Comparison of ENCODE assay signal across 10 cellular contexts in the genomic region with DNA sequence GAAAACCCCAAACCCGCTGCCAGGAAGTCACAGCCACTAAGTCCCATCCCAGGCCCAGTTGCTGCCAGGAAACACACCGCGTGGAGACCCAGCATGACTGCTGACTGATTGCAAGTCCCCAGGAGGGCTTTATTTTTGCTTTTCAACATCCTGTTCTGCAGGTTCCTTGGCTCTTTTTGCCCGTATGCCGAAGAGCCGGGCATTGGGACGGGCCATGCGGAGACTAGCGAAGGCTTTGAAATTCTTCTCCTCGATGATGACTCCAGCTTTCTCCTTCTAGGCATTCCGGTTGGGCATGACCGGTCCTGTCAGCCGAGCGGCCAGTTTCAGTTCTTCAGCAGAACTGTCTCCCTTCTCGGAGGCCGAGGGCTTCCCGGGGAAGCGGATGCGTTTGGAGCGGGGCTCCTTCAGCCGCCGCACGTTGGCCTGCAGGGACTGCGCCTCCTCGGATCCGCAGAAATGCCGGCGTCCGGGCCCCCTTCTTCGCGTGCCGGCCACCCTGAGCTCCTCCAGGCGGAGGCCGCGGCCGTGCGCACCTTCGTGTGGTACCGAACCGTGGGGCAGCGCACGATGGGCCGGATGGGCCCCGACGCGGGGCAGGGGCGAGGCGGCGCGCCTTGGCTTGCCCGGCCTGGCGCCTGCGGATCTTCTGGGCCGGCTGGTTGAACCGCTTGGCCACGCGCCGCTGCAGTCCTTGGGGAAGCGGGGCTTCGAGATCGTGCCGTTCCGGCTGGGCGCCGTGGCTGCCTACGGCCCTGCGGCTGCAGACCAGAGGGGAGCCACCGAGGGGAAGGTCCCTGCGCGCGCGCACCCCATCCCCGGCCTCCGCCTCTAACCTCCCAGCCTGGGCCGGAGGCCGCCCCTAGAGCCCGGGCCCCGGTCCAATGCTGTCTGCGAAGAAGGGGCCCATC. TPM values are rescaled to one million over a fixed set of nuclear protein-coding genes. Genes with fewer than 3 reads are reported as not detected.
DNase-seq lines count a peak whose midpoint lies in the region; ATAC-seq and TF ChIP-seq lines count a peak whose summit lies in the region.
"Had no signal": no experiment of that assay in that cellular context is flagged by ENCODE, and none has a peak within 500 bp of the region (broad histone marks: within the 10 kb centered on the region; RNA-seq: fewer than 3 reads in every experiment).

No MANE protein-coding gene starts in this region.

- H4K91ac ChIP-seq in IMR-90 (ENCODE audit: insufficient read depth, low read depth, low read length), result no peak overlapping the region

- dilution Hi-C loops in IMR-90 (cut with HindIII; ENCODE audit: low sequenced_read_pairs, unreplicated experiment), result no loop called here

- H3K79me2 ChIP-seq in neural progenitor cell (ENCODE audit: low read depth), result no peaks in the 10 kb centered on the region

- no peak overlapping the region for H3K27ac Mint-ChIP-seq in neural progenitor cell
- H3K27ac Mint-ChIP-seq: brain had no signal

- TF ChIP-seq CTCF in IMR-90 (conservative IDR thresholded peaks at IDR 0.05; ENCODE audit: low read depth, low read length) (no peak), esophagus muscularis mucosa (IDR thresholded peaks at IDR 0.05) (no peak), neural progenitor cell (IDR thresholded peaks at IDR 0.05) (no peak)

- TF ChIP-seq POLR2A in IMR-90 (IDR thresholded peaks at IDR 0.05; ENCODE audit: low read depth, low read length) (no peak), esophagus muscularis mucosa (IDR thresholded peaks at IDR 0.05; ENCODE audit: low read depth) (no peak)

- H3K79me1 ChIP-seq in IMR-90 (ENCODE audit: low read depth in 1 of 2, low read length in 2 of 2), result no peaks in the 10 kb centered on the region

- H2AK5ac ChIP-seq in IMR-90 (ENCODE audit: low read depth, low read length), result no peak overlapping the region

- 14% methylated on average over 63 of the region's 79 CpGs; no CpG with 5 or more reads in 1 of the 2 experiments for WGBS in IMR-90 (ENCODE audit: extremely low coverage in 2 of 2, insufficient read length in 1 of 2), 2 experiments
- WGBS in esophagus muscularis mucosa, result 13% methylated on average over 30 of the region's 79 CpGs

- H3K36me3 Mint-ChIP-seq in neural progenitor cell, result peaks cover 2% of the 10 kb centered on the region

- no peak overlapping the region for H4K5ac ChIP-seq in IMR-90 (ENCODE audit: low read depth, low read length)

- POLR2A ChIA-PET in IMR-90 (lab: Charles Lee; ENCODE audit: unreplicated experiment), result no interaction called here

- no peak overlapping the region for H3K23ac ChIP-seq in IMR-90 (ENCODE audit: low read depth, low read length)

- H3K4ac ChIP-seq in IMR-90 (ENCODE audit: low read depth, low read length), result no peak overlapping the region

- H2AFZ ChIP-seq in IMR-90 (replicated peaks; ENCODE audit: low read length, poor library complexity), result peak overlapping the region; percentile 75
- H2AFZ ChIP-seq in neural progenitor cell (replicated peaks), result peak overlapping the region; percentile 91

- H3K4me3 ChIP-seq in IMR-90 (ENCODE audit: insufficient read depth, low read depth, low read length), result no peak overlapping the region; the same call in 1 of the 2 replicates
- peak overlapping the region; percentile 42 to 52 (median 46) for H3K4me3 ChIP-seq in esophagus muscularis mucosa
- no peak overlapping the region for H3K4me3 ChIP-seq in neural progenitor cell

- H3K27ac ChIP-seq in IMR-90 (ENCODE audit: insufficient read depth, low read length) (no peak overlapping the region), esophagus muscularis mucosa (replicated peaks in 1 of 4) (no peak overlapping the region), neural progenitor cell (no peak overlapping the region)

- H3K14ac ChIP-seq in IMR-90 (replicated peaks; ENCODE audit: low read depth, low read length), result no peak overlapping the region

- H3K4me3 Mint-ChIP-seq in neural progenitor cell, result no peak overlapping the region

- ATAC-seq in IMR-90 (ENCODE audit: low read depth) (peak; percentile 66), GM21360 (IDR thresholded peaks at IDR 0.05; ENCODE audit: unreplicated experiment) (no peak), GM19023 (IDR thresholded peaks at IDR 0.05; ENCODE audit: unreplicated experiment) (no peak), HG03175 (IDR thresholded peaks at IDR 0.05; ENCODE audit: unreplicated experiment) (no peak), GM21526 (IDR thresholded peaks at IDR 0.05; ENCODE audit: low FRiP score, unreplicated experiment) (no peak)

- H3K9ac ChIP-seq in IMR-90 (ENCODE audit: low read depth, low read length) (no peak overlapping the region), neural progenitor cell (no peak overlapping the region)

- CTCF ChIA-PET in IMR-90 (lab: Yijun Ruan, JAX), result interaction anchor here (0.7 kb wide), 1 partner anchor 1547 kb away, joined by 3 read pairs; no protein-coding TSS in a partner anchor

- intact Hi-C loops in IMR-90 (cut with micrococcal nuclease), result no loop called here
- intact Hi-C loops in esophagus muscularis mucosa (cut with DNase I), result no loop called here

- H3K4me1 ChIP-seq in IMR-90 (ENCODE audit: control insufficient read depth, insufficient read depth, low read length) (no peaks in the 10 kb centered on the region), esophagus muscularis mucosa (peaks cover 6 to 11% (median 9%) of the 10 kb centered on the region in 4 donors), neural progenitor cell (no peaks in the 10 kb centered on the region)

- H3K27me3 ChIP-seq in IMR-90 (ENCODE audit: control insufficient read depth, insufficient read depth, low read length), result no peaks in the 10 kb centered on the region
- H3K27me3 ChIP-seq in esophagus muscularis mucosa, result peaks cover 0 to 27% (median 4%) of the 10 kb centered on the region in 4 donors
- H3K27me3 ChIP-seq in neural progenitor cell, result peaks cover 6% of the 10 kb centered on the region

- no peak overlapping the region for H2BK15ac ChIP-seq in IMR-90 (ENCODE audit: low read depth, low read length)

- no peak overlapping the region for H2AK9ac ChIP-seq in IMR-90 (replicated peaks; ENCODE audit: low read depth, low read length, poor library complexity)

- H2BK20ac ChIP-seq in IMR-90 (ENCODE audit: low read depth, low read length), result no peak overlapping the region

- no peak overlapping the region for H2BK120ac ChIP-seq in IMR-90 (ENCODE audit: low read depth, low read length)

- H3K9me1 ChIP-seq in IMR-90 (ENCODE audit: insufficient read depth, low read length), result no peaks in the 10 kb centered on the region

- no peak overlapping the region for H3K56ac ChIP-seq in IMR-90 (ENCODE audit: extremely low read depth, insufficient read depth, low read length)

- H3F3A ChIP-seq in neural progenitor cell (ENCODE audit: low read depth), result peaks cover 4% of the 10 kb centered on the region

- H4K20me1 ChIP-seq in IMR-90 (ENCODE audit: insufficient read depth, low read length) (no peaks in the 10 kb centered on the region), neural progenitor cell (ENCODE audit: low read depth) (no peaks in the 10 kb centered on the region)

- H3K4me2 ChIP-seq in IMR-90 (ENCODE audit: low read depth, low read length) (no peak overlapping the region; the same call in 1 of the 2 replicates), neural progenitor cell (peak overlapping the region; percentile 37)

- peaks cover 5% of the 10 kb centered on the region; the same call in 1 of the 2 replicates for H3K9me3 ChIP-seq in IMR-90 (ENCODE audit: control insufficient read depth, insufficient read depth, low read length)
- H3K9me3 ChIP-seq in esophagus muscularis mucosa, result no peaks in the 10 kb centered on the region
- H3K9me3 ChIP-seq in neural progenitor cell (ENCODE audit: low read depth), result no peaks in the 10 kb centered on the region

- no peak overlapping the region for H2BK5ac ChIP-seq in IMR-90 (ENCODE audit: low read depth, low read length, poor library complexity, severe bottlenecking)

- TF ChIP-seq RAD21 in IMR-90 (IDR thresholded peaks at IDR 0.05; ENCODE audit: low read length), result no peak

- BruUV-seq in IMR-90 (replicated peaks; lab: Mats Ljungman, UMichigan), result no TSS peak

- H3K27me3 Mint-ChIP-seq in neural progenitor cell (ENCODE audit: insufficient read depth, low read depth), result peaks cover 3% of the 10 kb centered on the region

- in situ Hi-C loops in IMR-90 (cut with MboI; ENCODE audit: low sequenced_read_pairs), result no loop called here

- no peak overlapping the region for H4K8ac ChIP-seq in IMR-90 (ENCODE audit: low read depth in 2 of 2, low read length in 2 of 2)

- no peaks in the 10 kb centered on the region for H3K4me1 Mint-ChIP-seq in neural progenitor cell
- H3K4me1 Mint-ChIP-seq: brain had no signal

- TF ChIP-seq EP300 in esophagus muscularis mucosa (IDR thresholded peaks at IDR 0.05), result no peak

- peaks cover 10% of the 10 kb centered on the region for H3K9me3 Mint-ChIP-seq in neural progenitor cell

- no peak overlapping the region for H3K18ac ChIP-seq in IMR-90 (ENCODE audit: low read depth, low read length)

- no peaks in the 10 kb centered on the region for H3K36me3 ChIP-seq in IMR-90 (ENCODE audit: control insufficient read depth, insufficient read depth, low read length)
- H3K36me3 ChIP-seq in esophagus muscularis mucosa, result peaks cover 0 to 9% (median 7%) of the 10 kb centered on the region in 4 donors
- no peaks in the 10 kb centered on the region for H3K36me3 ChIP-seq in neural progenitor cell

- DNase-seq in AG20443 (ENCODE audit: low spot score) (peak; percentile 57), IMR-90 (peak; percentile 4), esophagus muscularis mucosa (ENCODE audit: extremely low spot score) (no peak), neural progenitor cell (ENCODE audit: low spot score) (peak; percentile 38)

RNA-seq across cellular contexts. Expression of a gene that starts 15.2 kb away (rescaled TPM):
- total RNA-seq in IMR-90 (2012; rRNA removed) (not detected in 2 replicates), esophagus muscularis mucosa (not detected), neural progenitor cell (ENCODE audit: low replicate concordance) (not detected in 2 replicates)
- not detected in 2 replicates for polyA plus RNA-seq in IMR-90 (2012; rRNA removed)
- polyA plus RNA-seq in IMR-90 (2012; cell fraction: cytosol; rRNA removed), result not detected in 2 replicates
- not detected in 2 replicates for polyA plus RNA-seq in IMR-90 (2012; cell fraction: nucleus; rRNA removed; ENCODE audit: low replicate concordance)
- total RNA-seq: NCI-H460 had no signal

RNA-seq across cellular contexts. Expression of a gene that starts 19.7 kb away (rescaled TPM):
- not detected in 2 replicates for total RNA-seq in IMR-90 (2012; rRNA removed)
- not detected in 2 replicates for polyA plus RNA-seq in IMR-90 (2012; rRNA removed)
- not detected in 2 replicates for polyA plus RNA-seq in IMR-90 (2012; cell fraction: cytosol; rRNA removed)
- not detected in 2 replicates for polyA plus RNA-seq in IMR-90 (2012; cell fraction: nucleus; rRNA removed; ENCODE audit: low replicate concordance)
- 1 to 10 TPM in 1 of 4 donors, not detected in 3; 1.2 TPM for total RNA-seq in esophagus muscularis mucosa
- total RNA-seq in neural progenitor cell (ENCODE audit: low replicate concordance), result not detected in 2 replicates
- total RNA-seq: NCI-H460 had no signal

RNA-seq across cellular contexts. Expression of a gene that starts 41.5 kb away (rescaled TPM):
- not detected in 2 replicates for total RNA-seq in IMR-90 (2012; rRNA removed)
- polyA plus RNA-seq in IMR-90 (2012; rRNA removed), result not detected in 2 replicates
- not detected in 2 replicates for polyA plus RNA-seq in IMR-90 (2012; cell fraction: cytosol; rRNA removed)
- polyA plus RNA-seq in IMR-90 (2012; cell fraction: nucleus; rRNA removed; ENCODE audit: low replicate concordance), result not detected in 2 replicates
- not detected for total RNA-seq in esophagus muscularis mucosa
- total RNA-seq in neural progenitor cell (ENCODE audit: low replicate concordance), result 0.71 and 1.8 TPM in 2 replicates

RNA-seq across cellular contexts. Expression of a gene that starts 55.3 kb away (rescaled TPM):
- total RNA-seq in IMR-90 (2012; rRNA removed), result not detected in 2 replicates
- polyA plus RNA-seq in IMR-90 (2012; rRNA removed), result not detected in 2 replicates
- polyA plus RNA-seq in IMR-90 (2012; cell fraction: cytosol; rRNA removed), result not detected in 2 replicates
- polyA plus RNA-seq in IMR-90 (2012; cell fraction: nucleus; rRNA removed; ENCODE audit: low replicate concordance), result not detected in 2 replicates
- 1 to 10 TPM in 1 of 4 donors, not detected in 3; 2.9 TPM for total RNA-seq in esophagus muscularis mucosa
- total RNA-seq in neural progenitor cell (ENCODE audit: low replicate concordance), result not detected in 2 replicates
- total RNA-seq: NCI-H460 had no signal

Comparison
In these comparisons a context has a peak if more than half of its experiments do, and no peak if none do; other contexts are left out.
1. H3K4me3 ChIP-seq: peak in esophagus muscularis mucosa (4 of 4); none in IMR-90 (single experiment) and neural progenitor cell (single experiment).